Comparison of ENCODE assay signal across 8 cellular contexts in the genomic region with DNA sequence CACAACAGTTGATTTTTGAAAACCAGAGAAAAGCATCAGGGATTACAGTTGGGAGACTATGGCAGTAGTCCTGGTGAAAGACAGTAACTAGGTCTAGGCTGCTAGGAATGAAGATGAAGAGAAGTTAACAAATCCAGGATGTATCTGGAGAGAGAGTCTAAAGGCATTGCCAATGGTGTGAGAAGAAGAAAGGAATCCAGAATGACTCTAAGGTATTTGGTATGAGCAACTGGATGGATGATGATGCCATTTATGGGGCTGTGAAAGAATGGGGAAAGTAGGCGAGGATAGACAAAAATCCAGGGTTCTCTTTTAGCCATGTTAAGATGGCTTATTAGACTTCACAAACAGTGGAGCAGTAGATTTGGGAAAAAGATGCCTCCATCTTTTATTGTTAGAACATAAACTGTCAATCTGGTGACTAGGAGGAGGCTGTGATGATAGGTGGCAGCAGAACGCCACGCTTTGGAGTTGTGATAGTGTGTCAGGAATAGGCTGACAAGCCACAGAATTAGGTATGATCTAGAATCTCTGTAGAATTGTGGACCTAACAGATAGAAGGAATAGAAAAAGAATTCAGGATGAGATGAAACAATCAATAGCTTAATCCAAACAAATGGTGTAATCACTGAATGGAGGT. TPM values are rescaled to one million over a fixed set of nuclear protein-coding genes. Genes with fewer than 3 reads are reported as not detected.
DNase-seq lines count a peak whose midpoint lies in the region; ATAC-seq and TF ChIP-seq lines count a peak whose summit lies in the region.

No MANE protein-coding gene starts in this region.

- no peak overlapping the region for H3K4me3 ChIP-seq in right cardiac atrium (ENCODE audit: low read length)

- no peaks in the 10 kb centered on the region for H3K9me3 ChIP-seq in right cardiac atrium (ENCODE audit: control insufficient read depth, low read length)

- DNase-seq in GM10248 (ENCODE audit: extremely low spot score): peak; percentile 35
- DNase-seq in activated CD8-positive, alpha-beta memory T cell treated with anti-CD3 and anti-CD28 coated beads, Interleukin-2, amount 50 U/mL, for 24 hours (ENCODE audit: extremely low read depth): peak; percentile 28
- peak in 1 of 3 donors; percentile 65 for DNase-seq in right cardiac atrium
- peak; percentile 33 for DNase-seq in stimulated activated CD8-positive, alpha-beta memory T cell treated with anti-CD3 and anti-CD28 coated beads, Interleukin-15, amount 100 ng/mL, for 1 hour (ENCODE audit: low read depth)
- DNase-seq in NCI-H2029 (lab: John Stamatoyannopoulos, UW): no peak
- no peak for DNase-seq in mesenteric fat pad (ENCODE audit: low spot score)
- no peak for DNase-seq in SHP77 (lab: John Stamatoyannopoulos, UW)

- CTCF ChIA-PET in GM10248 (lab: Yijun Ruan, JAX): interaction anchor here (0.8 to 2.5 kb wide), 4 partner anchors 8 to 859 kb away, joined by 3 to 12 read pairs (median 4); no protein-coding TSS in a partner anchor

- TF ChIP-seq CTCF in GM10248 (IDR thresholded peaks at IDR 0.05; ENCODE audit: control extremely low read depth, extremely low read depth, low read depth, missing control alignments): peak; percentile 46

- POLR2A ChIA-PET in GM10248 (lab: Yijun Ruan, JAX): no interaction called here

- H3K27ac ChIP-seq in right cardiac atrium (ENCODE audit: low read length): no peak overlapping the region

- ATAC-seq in HG03045 (IDR thresholded peaks at IDR 0.05; ENCODE audit: unreplicated experiment): peak; percentile 56
- ATAC-seq in right cardiac atrium: peak; percentile 60 to 67

- WGBS in right cardiac atrium: 66% methylated on average over 3 of the region's 3 CpGs

- no peaks in the 10 kb centered on the region for H3K4me1 ChIP-seq in right cardiac atrium (ENCODE audit: control insufficient read depth, insufficient read depth, low read length)

- H3K27me3 ChIP-seq in right cardiac atrium (ENCODE audit: control insufficient read depth, insufficient read depth): no peaks in the 10 kb centered on the region

- intact Hi-C loops in right cardiac atrium (cut with DNase I): no loop called here

RNA-seq across cellular contexts. Expression of a gene that starts 27.3 kb away (rescaled TPM):
- total RNA-seq in right cardiac atrium: 10 to 100 TPM; 24.0 to 41.0 (median 26.7) TPM
- 13.9 TPM for polyA plus RNA-seq in right cardiac atrium
- 53.4 TPM for total RNA-seq in mesenteric fat pad

Comparison
In these comparisons a context has a peak if more than half of its experiments do, and no peak if none do; other contexts are left out.
1. DNase-seq: peak in GM10248 (single experiment), activated CD8-positive, alpha-beta memory T cell treated with anti-CD3 and anti-CD28 coated beads, Interleukin-2, amount 50 U/mL, for 24 hours (single experiment) and stimulated activated CD8-positive, alpha-beta memory T cell treated with anti-CD3 and anti-CD28 coated beads, Interleukin-15, amount 100 ng/mL, for 1 hour (single experiment); none in NCI-H2029 (single experiment), mesenteric fat pad (single experiment) and SHP77 (0 of 2).